In genomic region chr2:104969564-104969963, GRCh38 we compare ENCODE assay signal across 1 cellular context.
A peak's percentile ranks its signal among the peaks of the same experiment; 100 is the strongest.
TF ChIP-seq lines count a peak whose summit lies in the region.

No MANE protein-coding gene starts in this region.

TF ChIP-seq in HCT116, 20 proteins besides CTCF, POLR2A, EP300 and RAD21 (continued from another document):
- TF ChIP-seq CEBPB (IDR thresholded peaks at IDR 0.05; ENCODE audit: low read depth), result no peak
- peak; percentile 43 for TF ChIP-seq TCF7L2 (IDR thresholded peaks at IDR 0.05; ENCODE audit: borderline replicate concordance, extremely low read depth, insufficient read depth, insufficient read length)
